1 cellular context compared by ENCODE assay signal in the genomic region with DNA sequence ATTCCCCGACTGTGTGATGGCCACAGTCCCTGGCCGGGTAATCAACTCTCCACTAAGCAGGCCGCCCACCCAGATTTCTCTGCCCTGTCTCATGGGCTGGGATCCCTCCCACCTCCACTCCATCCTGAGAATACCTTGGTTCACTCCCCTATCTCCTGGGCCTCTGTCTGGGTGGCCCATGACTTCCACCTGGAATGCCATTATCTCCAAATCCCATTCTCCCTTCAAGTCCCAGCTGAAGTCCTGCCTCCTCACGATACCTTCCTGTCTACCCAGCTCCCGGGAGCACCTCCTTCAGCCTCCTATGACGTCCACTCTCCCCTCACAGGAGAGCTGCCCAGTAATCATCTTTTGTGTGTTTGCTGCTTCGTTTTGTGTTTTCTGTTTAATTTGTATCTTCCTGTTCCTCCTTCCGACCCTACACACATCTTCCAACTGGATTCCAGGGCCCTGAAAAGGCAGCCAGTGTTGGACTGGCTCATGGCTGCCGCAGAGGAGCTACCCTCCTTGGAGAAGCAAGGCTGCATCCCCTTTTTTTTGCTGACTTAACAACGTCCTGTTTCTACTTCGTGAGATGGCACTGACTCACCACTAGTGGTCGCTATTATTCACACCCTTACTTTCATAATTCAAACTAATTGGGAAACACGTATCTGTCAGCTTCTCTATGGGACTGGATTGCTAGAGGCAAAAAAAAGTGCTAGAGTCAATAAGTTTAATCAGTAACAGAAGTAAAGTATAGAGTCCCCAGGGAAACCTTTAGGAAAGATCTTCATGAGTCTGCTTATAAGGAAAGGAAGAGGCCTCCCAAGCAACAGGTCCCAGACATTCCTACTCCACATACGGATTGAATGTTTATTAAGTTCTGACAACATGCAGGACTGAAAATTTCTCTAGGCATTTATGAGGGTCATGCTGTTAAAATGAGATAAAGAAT.
TF ChIP-seq lines count a peak whose summit lies in the region.

No MANE protein-coding gene starts in this region.

TF ChIP-seq in K562, 482 proteins besides CTCF, POLR2A, EP300 and RAD21 (continued from another document and continues in another):
- TF ChIP-seq, protein P1, sequence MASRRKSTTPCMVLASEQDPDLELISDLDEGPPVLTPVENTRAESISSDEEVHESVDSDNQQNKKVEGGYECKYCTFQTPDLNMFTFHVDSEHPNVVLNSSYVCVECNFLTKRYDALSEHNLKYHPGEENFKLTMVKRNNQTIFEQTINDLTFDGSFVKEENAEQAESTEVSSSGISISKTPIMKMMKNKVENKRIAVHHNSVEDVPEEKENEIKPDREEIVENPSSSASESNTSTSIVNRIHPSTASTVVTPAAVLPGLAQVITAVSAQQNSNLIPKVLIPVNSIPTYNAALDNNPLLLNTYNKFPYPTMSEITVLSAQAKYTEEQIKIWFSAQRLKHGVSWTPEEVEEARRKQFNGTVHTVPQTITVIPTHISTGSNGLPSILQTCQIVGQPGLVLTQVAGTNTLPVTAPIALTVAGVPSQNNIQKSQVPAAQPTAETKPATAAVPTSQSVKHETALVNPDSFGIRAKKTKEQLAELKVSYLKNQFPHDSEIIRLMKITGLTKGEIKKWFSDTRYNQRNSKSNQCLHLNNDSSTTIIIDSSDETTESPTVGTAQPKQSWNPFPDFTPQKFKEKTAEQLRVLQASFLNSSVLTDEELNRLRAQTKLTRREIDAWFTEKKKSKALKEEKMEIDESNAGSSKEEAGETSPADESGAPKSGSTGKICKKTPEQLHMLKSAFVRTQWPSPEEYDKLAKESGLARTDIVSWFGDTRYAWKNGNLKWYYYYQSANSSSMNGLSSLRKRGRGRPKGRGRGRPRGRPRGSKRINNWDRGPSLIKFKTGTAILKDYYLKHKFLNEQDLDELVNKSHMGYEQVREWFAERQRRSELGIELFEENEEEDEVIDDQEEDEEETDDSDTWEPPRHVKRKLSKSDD (conservative IDR thresholded peaks at IDR 0.05; ENCODE audit: low read length), result no peak
- TF ChIP-seq POLR2AphosphoS2 (IDR thresholded peaks at IDR 0.05; ENCODE audit: low read length), result no peak
- TF ChIP-seq KLF10 (CRISPR knock-in tag; IDR thresholded peaks at IDR 0.05), result no peak
- no peak for TF ChIP-seq ZNF384 (IDR thresholded peaks at IDR 0.05; ENCODE audit: low read depth, low read length)
- no peak for TF ChIP-seq MYC (IDR thresholded peaks at IDR 0.05; ENCODE audit: low read depth, low read length)
- TF ChIP-seq MYC (CRISPR knock-in tag; IDR thresholded peaks at IDR 0.05; ENCODE audit: borderline replicate concordance, low read depth), result no peak
- no peak for TF ChIP-seq BACH1 (tag; IDR thresholded peaks at IDR 0.05)
- TF ChIP-seq, protein P2, sequence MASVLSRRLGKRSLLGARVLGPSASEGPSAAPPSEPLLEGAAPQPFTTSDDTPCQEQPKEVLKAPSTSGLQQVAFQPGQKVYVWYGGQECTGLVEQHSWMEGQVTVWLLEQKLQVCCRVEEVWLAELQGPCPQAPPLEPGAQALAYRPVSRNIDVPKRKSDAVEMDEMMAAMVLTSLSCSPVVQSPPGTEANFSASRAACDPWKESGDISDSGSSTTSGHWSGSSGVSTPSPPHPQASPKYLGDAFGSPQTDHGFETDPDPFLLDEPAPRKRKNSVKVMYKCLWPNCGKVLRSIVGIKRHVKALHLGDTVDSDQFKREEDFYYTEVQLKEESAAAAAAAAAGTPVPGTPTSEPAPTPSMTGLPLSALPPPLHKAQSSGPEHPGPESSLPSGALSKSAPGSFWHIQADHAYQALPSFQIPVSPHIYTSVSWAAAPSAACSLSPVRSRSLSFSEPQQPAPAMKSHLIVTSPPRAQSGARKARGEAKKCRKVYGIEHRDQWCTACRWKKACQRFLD (CRISPR knock-in tag; IDR thresholded peaks at IDR 0.05), result no peak
- no peak for TF ChIP-seq ZNF707 (CRISPR knock-in tag; conservative IDR thresholded peaks at IDR 0.05)
- TF ChIP-seq ZNF57 (CRISPR knock-in tag; IDR thresholded peaks at IDR 0.05), result no peak
- no peak for TF ChIP-seq ZNF76 (CRISPR knock-in tag; IDR thresholded peaks at IDR 0.05; ENCODE audit: borderline replicate concordance)
- no peak for TF ChIP-seq GATAD2A (IDR thresholded peaks at IDR 0.05)
- TF ChIP-seq ZNF316 (IDR thresholded peaks at IDR 0.05), result peak; percentile 99
- TF ChIP-seq, protein P3, sequence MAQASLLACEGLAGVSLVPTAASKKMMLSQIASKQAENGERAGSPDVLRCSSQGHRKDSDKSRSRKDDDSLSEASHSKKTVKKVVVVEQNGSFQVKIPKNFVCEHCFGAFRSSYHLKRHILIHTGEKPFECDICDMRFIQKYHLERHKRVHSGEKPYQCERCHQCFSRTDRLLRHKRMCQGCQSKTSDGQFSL (CRISPR knock-in tag; IDR thresholded peaks at IDR 0.05), result no peak
- TF ChIP-seq, protein P3 (tag; IDR thresholded peaks at IDR 0.05), result no peak
- TF ChIP-seq MAFG (tag; conservative IDR thresholded peaks at IDR 0.05), result peak; percentile 97
- peak; percentile 21 for TF ChIP-seq ZFP36 (IDR thresholded peaks at IDR 0.05; ENCODE audit: low read depth, low read length, partially characterized antibody)
- TF ChIP-seq DIDO1 (tag; IDR thresholded peaks at IDR 0.05; ENCODE audit: low read depth), result no peak
- TF ChIP-seq, protein P4, sequence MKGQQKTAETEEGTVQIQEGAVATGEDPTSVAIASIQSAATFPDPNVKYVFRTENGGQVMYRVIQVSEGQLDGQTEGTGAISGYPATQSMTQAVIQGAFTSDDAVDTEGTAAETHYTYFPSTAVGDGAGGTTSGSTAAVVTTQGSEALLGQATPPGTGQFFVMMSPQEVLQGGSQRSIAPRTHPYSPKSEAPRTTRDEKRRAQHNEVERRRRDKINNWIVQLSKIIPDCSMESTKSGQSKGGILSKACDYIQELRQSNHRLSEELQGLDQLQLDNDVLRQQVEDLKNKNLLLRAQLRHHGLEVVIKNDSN (CRISPR knock-in tag; IDR thresholded peaks at IDR 0.05), result no peak
- TF ChIP-seq SNAPC5 (CRISPR knock-in tag; IDR thresholded peaks at IDR 0.05), result no peak
- TF ChIP-seq, protein P5, sequence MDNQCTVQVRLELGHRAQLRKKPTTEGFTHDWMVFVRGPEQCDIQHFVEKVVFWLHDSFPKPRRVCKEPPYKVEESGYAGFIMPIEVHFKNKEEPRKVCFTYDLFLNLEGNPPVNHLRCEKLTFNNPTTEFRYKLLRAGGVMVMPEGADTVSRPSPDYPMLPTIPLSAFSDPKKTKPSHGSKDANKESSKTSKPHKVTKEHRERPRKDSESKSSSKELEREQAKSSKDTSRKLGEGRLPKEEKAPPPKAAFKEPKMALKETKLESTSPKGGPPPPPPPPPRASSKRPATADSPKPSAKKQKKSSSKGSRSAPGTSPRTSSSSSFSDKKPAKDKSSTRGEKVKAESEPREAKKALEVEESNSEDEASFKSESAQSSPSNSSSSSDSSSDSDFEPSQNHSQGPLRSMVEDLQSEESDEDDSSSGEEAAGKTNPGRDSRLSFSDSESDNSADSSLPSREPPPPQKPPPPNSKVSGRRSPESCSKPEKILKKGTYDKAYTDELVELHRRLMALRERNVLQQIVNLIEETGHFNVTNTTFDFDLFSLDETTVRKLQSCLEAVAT (IDR thresholded peaks at IDR 0.05), result no peak
- 0 out of 2 replicates have a peak, but pooled peaks have one; percentile 32 for TF ChIP-seq JUND (IDR thresholded peaks at IDR 0.05; ENCODE audit: borderline replicate concordance, low read depth, low read length)
- no peak for TF ChIP-seq JUND (tag; IDR thresholded peaks at IDR 0.05; ENCODE audit: borderline replicate concordance, low read depth, low read length)
- TF ChIP-seq EGR1 (conservative IDR thresholded peaks at IDR 0.05), result no peak
- no peak for TF ChIP-seq SP2 (IDR thresholded peaks at IDR 0.05; ENCODE audit: extremely low read depth, low read depth, low read length, poor library complexity, severe bottlenecking)
- TF ChIP-seq JUN (IDR thresholded peaks at IDR 0.05; ENCODE audit: borderline replicate concordance, low read depth, low read length), result no peak
- TF ChIP-seq JUN (CRISPR knock-in tag; IDR thresholded peaks at IDR 0.05; ENCODE audit: borderline replicate concordance), result no peak
- TF ChIP-seq, protein P6, sequence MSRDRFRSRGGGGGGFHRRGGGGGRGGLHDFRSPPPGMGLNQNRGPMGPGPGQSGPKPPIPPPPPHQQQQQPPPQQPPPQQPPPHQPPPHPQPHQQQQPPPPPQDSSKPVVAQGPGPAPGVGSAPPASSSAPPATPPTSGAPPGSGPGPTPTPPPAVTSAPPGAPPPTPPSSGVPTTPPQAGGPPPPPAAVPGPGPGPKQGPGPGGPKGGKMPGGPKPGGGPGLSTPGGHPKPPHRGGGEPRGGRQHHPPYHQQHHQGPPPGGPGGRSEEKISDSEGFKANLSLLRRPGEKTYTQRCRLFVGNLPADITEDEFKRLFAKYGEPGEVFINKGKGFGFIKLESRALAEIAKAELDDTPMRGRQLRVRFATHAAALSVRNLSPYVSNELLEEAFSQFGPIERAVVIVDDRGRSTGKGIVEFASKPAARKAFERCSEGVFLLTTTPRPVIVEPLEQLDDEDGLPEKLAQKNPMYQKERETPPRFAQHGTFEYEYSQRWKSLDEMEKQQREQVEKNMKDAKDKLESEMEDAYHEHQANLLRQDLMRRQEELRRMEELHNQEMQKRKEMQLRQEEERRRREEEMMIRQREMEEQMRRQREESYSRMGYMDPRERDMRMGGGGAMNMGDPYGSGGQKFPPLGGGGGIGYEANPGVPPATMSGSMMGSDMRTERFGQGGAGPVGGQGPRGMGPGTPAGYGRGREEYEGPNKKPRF (IDR thresholded peaks at IDR 0.05; ENCODE audit: low read depth, low read length), result no peak
- TF ChIP-seq, protein P7, sequence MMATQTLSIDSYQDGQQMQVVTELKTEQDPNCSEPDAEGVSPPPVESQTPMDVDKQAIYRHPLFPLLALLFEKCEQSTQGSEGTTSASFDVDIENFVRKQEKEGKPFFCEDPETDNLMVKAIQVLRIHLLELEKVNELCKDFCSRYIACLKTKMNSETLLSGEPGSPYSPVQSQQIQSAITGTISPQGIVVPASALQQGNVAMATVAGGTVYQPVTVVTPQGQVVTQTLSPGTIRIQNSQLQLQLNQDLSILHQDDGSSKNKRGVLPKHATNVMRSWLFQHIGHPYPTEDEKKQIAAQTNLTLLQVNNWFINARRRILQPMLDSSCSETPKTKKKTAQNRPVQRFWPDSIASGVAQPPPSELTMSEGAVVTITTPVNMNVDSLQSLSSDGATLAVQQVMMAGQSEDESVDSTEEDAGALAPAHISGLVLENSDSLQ (IDR thresholded peaks at IDR 0.05), result peak; percentile 21; the same call in 1 of the 2 replicates
- no peak for TF ChIP-seq CC2D1A (IDR thresholded peaks at IDR 0.05)
- TF ChIP-seq NR0B1 (IDR thresholded peaks at IDR 0.05; ENCODE audit: partially characterized antibody), result no peak
- no peak for TF ChIP-seq LCOR (CRISPR knock-in tag; IDR thresholded peaks at IDR 0.05)
- no peak for TF ChIP-seq BCOR (IDR thresholded peaks at IDR 0.05)
- no peak for TF ChIP-seq CHD4 (IDR thresholded peaks at IDR 0.05; ENCODE audit: insufficient read depth, insufficient replicate concordance, low read depth, low read length, poor library complexity, severe bottlenecking)
- TF ChIP-seq HNRNPUL1 (IDR thresholded peaks at IDR 0.05; ENCODE audit: low read length), result no peak
- TF ChIP-seq HDAC1 (IDR thresholded peaks at IDR 0.05), result no peak
- TF ChIP-seq HNRNPH1 (optimal IDR thresholded peaks at IDR 0.05; ENCODE audit: low read depth, low read length), result no peak
- no peak for TF ChIP-seq NFXL1 (CRISPR knock-in tag; IDR thresholded peaks at IDR 0.05)
- no peak for TF ChIP-seq MTA1 (IDR thresholded peaks at IDR 0.05; ENCODE audit: borderline replicate concordance)
- TF ChIP-seq DPF2 (IDR thresholded peaks at IDR 0.05), result no peak
- no peak for TF ChIP-seq FOSL1 (tag; conservative IDR thresholded peaks at IDR 0.05)
- TF ChIP-seq NFIC (IDR thresholded peaks at IDR 0.05), result no peak
- TF ChIP-seq, protein P8, sequence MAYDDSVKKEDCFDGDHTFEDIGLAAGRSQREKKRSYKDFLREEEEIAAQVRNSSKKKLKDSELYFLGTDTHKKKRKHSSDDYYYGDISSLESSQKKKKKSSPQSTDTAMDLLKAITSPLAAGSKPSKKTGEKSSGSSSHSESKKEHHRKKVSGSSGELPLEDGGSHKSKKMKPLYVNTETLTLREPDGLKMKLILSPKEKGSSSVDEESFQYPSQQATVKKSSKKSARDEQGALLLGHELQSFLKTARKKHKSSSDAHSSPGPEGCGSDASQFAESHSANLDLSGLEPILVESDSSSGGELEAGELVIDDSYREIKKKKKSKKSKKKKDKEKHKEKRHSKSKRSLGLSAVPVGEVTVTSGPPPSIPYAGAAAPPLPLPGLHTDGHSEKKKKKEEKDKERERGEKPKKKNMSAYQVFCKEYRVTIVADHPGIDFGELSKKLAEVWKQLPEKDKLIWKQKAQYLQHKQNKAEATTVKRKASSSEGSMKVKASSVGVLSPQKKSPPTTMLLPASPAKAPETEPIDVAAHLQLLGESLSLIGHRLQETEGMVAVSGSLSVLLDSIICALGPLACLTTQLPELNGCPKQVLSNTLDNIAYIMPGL (CRISPR knock-in tag; IDR thresholded peaks at IDR 0.05), result no peak
- 0 out of 2 replicates have a peak, but pooled peaks have one; percentile 45 for TF ChIP-seq SMC3 (conservative IDR thresholded peaks at IDR 0.05; ENCODE audit: insufficient read depth, low read depth, low read length)
- TF ChIP-seq, protein P9, sequence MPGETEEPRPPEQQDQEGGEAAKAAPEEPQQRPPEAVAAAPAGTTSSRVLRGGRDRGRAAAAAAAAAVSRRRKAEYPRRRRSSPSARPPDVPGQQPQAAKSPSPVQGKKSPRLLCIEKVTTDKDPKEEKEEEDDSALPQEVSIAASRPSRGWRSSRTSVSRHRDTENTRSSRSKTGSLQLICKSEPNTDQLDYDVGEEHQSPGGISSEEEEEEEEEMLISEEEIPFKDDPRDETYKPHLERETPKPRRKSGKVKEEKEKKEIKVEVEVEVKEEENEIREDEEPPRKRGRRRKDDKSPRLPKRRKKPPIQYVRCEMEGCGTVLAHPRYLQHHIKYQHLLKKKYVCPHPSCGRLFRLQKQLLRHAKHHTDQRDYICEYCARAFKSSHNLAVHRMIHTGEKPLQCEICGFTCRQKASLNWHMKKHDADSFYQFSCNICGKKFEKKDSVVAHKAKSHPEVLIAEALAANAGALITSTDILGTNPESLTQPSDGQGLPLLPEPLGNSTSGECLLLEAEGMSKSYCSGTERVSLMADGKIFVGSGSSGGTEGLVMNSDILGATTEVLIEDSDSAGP (CRISPR knock-in tag; IDR thresholded peaks at IDR 0.05), result no peak
